8 cellular contexts compared by ENCODE assay signal in the genomic region with DNA sequence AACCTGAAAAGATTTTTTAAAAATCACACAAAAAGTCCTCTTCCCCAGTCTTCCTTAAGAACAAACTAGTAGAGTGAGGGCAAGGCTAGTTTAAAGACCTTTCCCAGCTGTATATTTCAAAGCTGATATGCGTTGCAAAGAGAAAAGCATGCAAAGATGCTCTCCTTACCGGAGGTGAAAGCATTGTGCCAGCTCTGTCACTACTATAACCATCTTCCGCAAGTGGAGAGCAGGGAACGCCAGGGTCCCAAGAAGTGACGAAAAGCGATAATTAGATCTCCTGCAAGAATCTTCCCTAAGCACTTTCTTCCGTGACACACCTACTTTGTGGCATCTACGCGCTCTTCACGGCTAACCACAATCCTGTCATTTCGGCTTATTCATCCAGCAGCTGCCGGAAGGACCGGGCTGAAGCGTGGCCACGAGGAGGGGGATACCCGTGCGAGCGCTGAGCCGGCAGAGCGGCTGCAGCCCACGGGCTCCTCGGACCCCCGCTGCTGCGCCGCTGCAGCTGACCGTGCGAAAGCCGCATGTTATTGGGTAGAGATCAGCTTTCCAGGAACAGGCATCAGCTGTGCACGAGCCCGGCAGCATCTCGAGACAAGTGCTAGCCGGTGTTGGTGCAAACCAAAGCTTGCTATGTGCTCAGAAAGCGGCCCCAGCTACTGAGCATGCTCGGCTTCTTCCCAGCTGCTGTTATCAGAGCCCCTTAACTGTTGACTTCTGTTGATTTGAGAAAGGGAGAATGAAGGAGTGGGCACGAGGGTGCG. TPM values are rescaled to one million over a fixed set of nuclear protein-coding genes. Genes with fewer than 3 reads are reported as not detected.
DNase-seq lines count a peak whose midpoint lies in the region; ATAC-seq, FAIRE-seq and TF ChIP-seq lines count a peak whose summit lies in the region.

No MANE protein-coding gene starts in this region.

- H3K9me3 ChIP-seq in parathyroid adenoma (ENCODE audit: control insufficient read depth, low read length) = no peaks in the 10 kb centered on the region

- no peak overlapping the region for H3K27ac ChIP-seq in parathyroid adenoma

- TF ChIP-seq CTCF in parathyroid adenoma (IDR thresholded peaks at IDR 0.05) = no peak

- peak; percentile 63 for FAIRE-seq in urothelium cell line (lab: Jason Lieb, UNC)

- ATAC-seq in GM19452 (IDR thresholded peaks at IDR 0.05; ENCODE audit: unreplicated experiment) = peak; percentile 91
- ATAC-seq in HG03521 (IDR thresholded peaks at IDR 0.05; ENCODE audit: unreplicated experiment) = peak; percentile 75

- no peaks in the 10 kb centered on the region for H3K4me1 ChIP-seq in parathyroid adenoma

- H3K36me3 ChIP-seq in parathyroid adenoma (ENCODE audit: control insufficient read depth, insufficient read depth, low read length) = no peaks in the 10 kb centered on the region

- DNase-seq in Ammon's horn (ENCODE audit: low spot score) (peak; percentile 64), globus pallidus (ENCODE audit: low spot score) (peak; percentile 42), urothelium cell line (ENCODE audit: low spot score) (peak; percentile 49)
- peak; percentile 48 for DNase-seq in activated effector memory CD4-positive, alpha-beta T cell treated with Interleukin-2 at 50 U/mL for 16 hours

- peak overlapping the region; percentile 58 for H3K4me2 ChIP-seq in parathyroid adenoma (ENCODE audit: low read length)

- H2AFZ ChIP-seq in parathyroid adenoma = peak overlapping the region; percentile 51

- no peaks in the 10 kb centered on the region for H3K27me3 ChIP-seq in parathyroid adenoma (ENCODE audit: control insufficient read depth, insufficient read depth, low read length)

- no peak overlapping the region for H3K9ac ChIP-seq in parathyroid adenoma

- H3K79me2 ChIP-seq in parathyroid adenoma = no peaks in the 10 kb centered on the region

- no peak overlapping the region for H3K4me3 ChIP-seq in parathyroid adenoma (ENCODE audit: low read depth, low read length)

TF ChIP-seq in PFSK-1, 5 proteins besides CTCF, POLR2A, EP300 and RAD21:
- no peak for TF ChIP-seq FOXP2 (optimal IDR thresholded peaks at IDR 0.05; ENCODE audit: borderline replicate concordance, extremely low read depth, extremely low read length, insufficient read depth)
- TF ChIP-seq TAF1 (IDR thresholded peaks at IDR 0.05; ENCODE audit: borderline replicate concordance, insufficient read depth, low read length) = no peak
- no peak for TF ChIP-seq POLR2AphosphoS5 (IDR thresholded peaks at IDR 0.05; ENCODE audit: low read depth, low read length)
- TF ChIP-seq, protein P1, sequence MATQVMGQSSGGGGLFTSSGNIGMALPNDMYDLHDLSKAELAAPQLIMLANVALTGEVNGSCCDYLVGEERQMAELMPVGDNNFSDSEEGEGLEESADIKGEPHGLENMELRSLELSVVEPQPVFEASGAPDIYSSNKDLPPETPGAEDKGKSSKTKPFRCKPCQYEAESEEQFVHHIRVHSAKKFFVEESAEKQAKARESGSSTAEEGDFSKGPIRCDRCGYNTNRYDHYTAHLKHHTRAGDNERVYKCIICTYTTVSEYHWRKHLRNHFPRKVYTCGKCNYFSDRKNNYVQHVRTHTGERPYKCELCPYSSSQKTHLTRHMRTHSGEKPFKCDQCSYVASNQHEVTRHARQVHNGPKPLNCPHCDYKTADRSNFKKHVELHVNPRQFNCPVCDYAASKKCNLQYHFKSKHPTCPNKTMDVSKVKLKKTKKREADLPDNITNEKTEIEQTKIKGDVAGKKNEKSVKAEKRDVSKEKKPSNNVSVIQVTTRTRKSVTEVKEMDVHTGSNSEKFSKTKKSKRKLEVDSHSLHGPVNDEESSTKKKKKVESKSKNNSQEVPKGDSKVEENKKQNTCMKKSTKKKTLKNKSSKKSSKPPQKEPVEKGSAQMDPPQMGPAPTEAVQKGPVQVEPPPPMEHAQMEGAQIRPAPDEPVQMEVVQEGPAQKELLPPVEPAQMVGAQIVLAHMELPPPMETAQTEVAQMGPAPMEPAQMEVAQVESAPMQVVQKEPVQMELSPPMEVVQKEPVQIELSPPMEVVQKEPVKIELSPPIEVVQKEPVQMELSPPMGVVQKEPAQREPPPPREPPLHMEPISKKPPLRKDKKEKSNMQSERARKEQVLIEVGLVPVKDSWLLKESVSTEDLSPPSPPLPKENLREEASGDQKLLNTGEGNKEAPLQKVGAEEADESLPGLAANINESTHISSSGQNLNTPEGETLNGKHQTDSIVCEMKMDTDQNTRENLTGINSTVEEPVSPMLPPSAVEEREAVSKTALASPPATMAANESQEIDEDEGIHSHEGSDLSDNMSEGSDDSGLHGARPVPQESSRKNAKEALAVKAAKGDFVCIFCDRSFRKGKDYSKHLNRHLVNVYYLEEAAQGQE (IDR thresholded peaks at IDR 0.05; ENCODE audit: insufficient read depth in 1 of 2, low read depth in 2 of 2, low read length in 2 of 2) = no peak
- peak; percentile 19; the same call in 1 of the 2 replicates for TF ChIP-seq SIN3A (IDR thresholded peaks at IDR 0.05; ENCODE audit: borderline replicate concordance, insufficient read depth, low read length)
TF ChIP-seq in PFSK-1: peak in this region for 1.

RNA-seq across cellular contexts. Expression of a gene that starts 57.2 kb away (rescaled TPM):
- 2.9 TPM for polyA plus RNA-seq in PFSK-1 (2012; ENCODE audit: insufficient read length, low read depth)
